1 cellular context compared by ENCODE assay signal in genomic region chr5:76289692-76290091, GRCh38.
TF ChIP-seq lines count a peak whose summit lies in the region.

No MANE protein-coding gene starts in this region.

TF ChIP-seq in K562, 482 proteins besides CTCF, POLR2A, EP300 and RAD21 (continued from another document):
- TF ChIP-seq CUX1 (CRISPR knock-in tag; IDR thresholded peaks at IDR 0.05) = no peak
- TF ChIP-seq FOXM1 (IDR thresholded peaks at IDR 0.05; ENCODE audit: low read depth) = no peak
- TF ChIP-seq FOXM1 (CRISPR knock-in tag; IDR thresholded peaks at IDR 0.05; ENCODE audit: low read depth) = no peak
- no peak for TF ChIP-seq ZNF431 (CRISPR knock-in tag; IDR thresholded peaks at IDR 0.05)
- peak; percentile 20 for TF ChIP-seq ZFP36 (IDR thresholded peaks at IDR 0.05; ENCODE audit: low read depth, low read length, partially characterized antibody)
- TF ChIP-seq ZNF589 (CRISPR knock-in tag; IDR thresholded peaks at IDR 0.05; ENCODE audit: low read depth) = no peak
- no peak for TF ChIP-seq GTF2A2 (tag; IDR thresholded peaks at IDR 0.05)
- TF ChIP-seq TCF7L2 (IDR thresholded peaks at IDR 0.05; ENCODE audit: low read depth, low read length) = no peak
- TF ChIP-seq ZNF518B (CRISPR knock-in tag; IDR thresholded peaks at IDR 0.05) = no peak
- no peak for TF ChIP-seq ZBTB9 (CRISPR knock-in tag; IDR thresholded peaks at IDR 0.05)
- no peak for TF ChIP-seq SMARCB1 (IDR thresholded peaks at IDR 0.05; ENCODE audit: insufficient read length, low read depth)
- TF ChIP-seq RNF2 (IDR thresholded peaks at IDR 0.05) = 0 out of 2 replicates have a peak, but pooled peaks have one; percentile 33
- TF ChIP-seq RBM25 (IDR thresholded peaks at IDR 0.05; ENCODE audit: low read depth, low read length, severe bottlenecking) = no peak
- no peak for TF ChIP-seq NKRF (IDR thresholded peaks at IDR 0.05; ENCODE audit: borderline replicate concordance)
- no peak for TF ChIP-seq NR2F6 (CRISPR knock-in tag; IDR thresholded peaks at IDR 0.05)
- TF ChIP-seq SNRNP70 (optimal IDR thresholded peaks at IDR 0.05; ENCODE audit: low read depth, low read length) = no peak
- TF ChIP-seq CEBPZ (IDR thresholded peaks at IDR 0.05; ENCODE audit: borderline replicate concordance, low read depth, low read length) = no peak
- TF ChIP-seq ARID2 (IDR thresholded peaks at IDR 0.05) = no peak
- no peak for TF ChIP-seq RUNX1 (IDR thresholded peaks at IDR 0.05; ENCODE audit: low read depth)
